Comparison of ENCODE assay signal across 15 cellular contexts in genomic region chr3:114553949-114554593, GRCh38.
A peak's percentile ranks its signal among the peaks of the same experiment; 100 is the strongest.
DNase-seq lines count a peak whose midpoint lies in the region; ATAC-seq, FAIRE-seq and TF ChIP-seq lines count a peak whose summit lies in the region.
"Had no signal": no experiment of that assay in that cellular context is flagged by ENCODE, and none has a peak within 500 bp of the region (broad histone marks: within the 10 kb centered on the region; RNA-seq: fewer than 3 reads in every experiment).

No MANE protein-coding gene starts in this region.

- H2AFZ ChIP-seq in HCT116 (ENCODE audit: low read depth, low read length, poor library complexity, severe bottlenecking) (no peak overlapping the region), GM12878 (ENCODE audit: control insufficient read depth, low read depth, low read length) (no peak overlapping the region)

- no peak for TF ChIP-seq EP300 in GM12878 (IDR thresholded peaks at IDR 0.05; ENCODE audit: borderline replicate concordance in 1 of 2, control insufficient read depth in 1 of 2, low read depth in 2 of 2, low read length in 2 of 2)

- FAIRE-seq in GM12878 (lab: Jason Lieb, UNC): peak; percentile 47
- FAIRE-seq: HTR-8/SVneo had no signal

- DNase-seq in EL (peak; percentile 18), HCT116 (ENCODE audit: low read depth, low spot score) (no peak), GM12878 (ENCODE audit: low read depth, low spot score) (no peak), UCSD-AML1 (lab: John Stamatoyannopoulos, UW; ENCODE audit: unreplicated experiment) (no peak), RWPE1 (ENCODE audit: low spot score) (no peak)
- DNase-seq: CD8-positive, alpha-beta T cell; H9; NCI-H1436 treated with DMSO at 0.1 percent for 48 hours; NCI-H2081 treated with DMSO at 0.1 percent for 48 hours; NCI-H345; NCI-H69 had no signal

- TF ChIP-seq RAD21 in HCT116 (IDR thresholded peaks at IDR 0.05; ENCODE audit: low read depth) (no peak), GM12878 (IDR thresholded peaks at IDR 0.05; ENCODE audit: insufficient read depth, low read depth, low read length) (no peak)

- intact Hi-C loops in HCT116 (cut with micrococcal nuclease) (loop anchor here (5.0 kb wide), 1 partner anchor 93 kb away; no protein-coding TSS in a partner anchor), GM12878 (cut with micrococcal nuclease; ENCODE audit: unreplicated experiment) (no loop called here)

- H3K27ac ChIP-seq in HCT116 (ENCODE audit: low read depth, low read length): peak overlapping the region; percentile 87
- H3K27ac ChIP-seq in GM12878 (ENCODE audit: control insufficient read depth, insufficient read depth): no peak overlapping the region
- H3K27ac ChIP-seq in mesodermal cell (ENCODE audit: low read depth, low read length, severe bottlenecking): peak overlapping the region; percentile 17
- H3K27ac ChIP-seq in RWPE1: no peak overlapping the region

- RAD21 ChIA-PET in HCT116 (lab: Charles Lee; ENCODE audit: low non-redundant PET in 1 of 2, low total read pairs in 2 of 2, uncharacterized antibody in 2 of 2, unreplicated experiment in 2 of 2) (no interaction called here), GM12878 (lab: Charles Lee; ENCODE audit: unreplicated experiment) (no interaction called here)

- TF ChIP-seq CTCF in HCT116 (IDR thresholded peaks at IDR 0.05 in 2 of 3, conservative IDR thresholded peaks at IDR 0.05 in 1 of 3; ENCODE audit: borderline replicate concordance in 1 of 3, insufficient read depth in 1 of 3, low read depth in 2 of 3, low read length in 2 of 3) (no peak), GM12878 (IDR thresholded peaks at IDR 0.05 in 2 of 3, conservative IDR thresholded peaks at IDR 0.05 in 1 of 3; ENCODE audit: control insufficient read depth in 2 of 3, extremely low read depth in 1 of 3, insufficient read depth in 1 of 3, low read depth in 3 of 3, low read length in 3 of 3) (no peak), RWPE1 (conservative IDR thresholded peaks at IDR 0.05; ENCODE audit: low read depth) (no peak)

- H3K9me3 ChIP-seq in HCT116 (ENCODE audit: control insufficient read depth in 1 of 2, insufficient read depth in 1 of 2, low read depth in 1 of 2, low read length in 2 of 2): no peaks in the 10 kb centered on the region
- no peaks in the 10 kb centered on the region for H3K9me3 ChIP-seq in GM12878 (replicated peaks; ENCODE audit: control insufficient read depth, insufficient read depth, low read length)
- no peaks in the 10 kb centered on the region for H3K9me3 ChIP-seq in mesodermal cell (ENCODE audit: control insufficient read depth, low read length)

- H3K36me3 ChIP-seq in HCT116 (ENCODE audit: control insufficient read depth in 1 of 2, insufficient read depth in 2 of 2, low read length in 2 of 2) (no peaks in the 10 kb centered on the region), GM12878 (ENCODE audit: control insufficient read depth in 2 of 2, insufficient read depth in 2 of 2, low read length in 1 of 2) (no peaks in the 10 kb centered on the region), mesodermal cell (ENCODE audit: control insufficient read depth, insufficient read depth, low read length) (no peaks in the 10 kb centered on the region)

- ATAC-seq in HCT116 (no peak), GM12878 (no peak), HG03521 (IDR thresholded peaks at IDR 0.05; ENCODE audit: unreplicated experiment) (no peak)
- ATAC-seq: CD8-positive, alpha-beta T cell; SK-N-SH treated with all-trans-retinoic acid at 6 μM for 48 hours had no signal

- peaks cover 79% of the 10 kb centered on the region for H3K79me2 ChIP-seq in HCT116 (ENCODE audit: insufficient read depth, low read length)
- H3K79me2 ChIP-seq in GM12878 (ENCODE audit: control insufficient read depth, insufficient read depth, low read length): no peaks in the 10 kb centered on the region

- 28% methylated on average over 3 of the region's 3 CpGs for WGBS in GM12878 (ENCODE audit: insufficient coverage, insufficient replicate concordance, low lambda C conversion rate, missing lambda C conversion rate)
- 80% methylated on average over 1 of the region's 3 CpGs; no CpG with 5 or more reads in 1 of the 2 experiments for WGBS in mesodermal cell (ENCODE audit: insufficient coverage in 2 of 2), 2 experiments

- H3K27me3 ChIP-seq in HCT116 (ENCODE audit: insufficient read depth, low read length) (no peaks in the 10 kb centered on the region), GM12878 (replicated peaks in 1 of 2; ENCODE audit: control insufficient read depth in 2 of 2, insufficient read depth in 2 of 2, low read length in 1 of 2) (no peaks in the 10 kb centered on the region)

- TF ChIP-seq POLR2A in HCT116 (IDR thresholded peaks at IDR 0.05; ENCODE audit: borderline replicate concordance, extremely low read depth, insufficient read depth, insufficient read length): no peak
- TF ChIP-seq POLR2A in GM12878 (IDR thresholded peaks at IDR 0.05; ENCODE audit: low read depth, low read length): no peak

- CTCF ChIA-PET in HCT116 (lab: Charles Lee): no interaction called here
- CTCF ChIA-PET in GM12878 (lab: Yijun Ruan, JAX): interaction anchor here (1.3 kb wide), 1 partner anchor 11 kb away, joined by 4 read pairs; no protein-coding TSS in a partner anchor
- CTCF ChIA-PET in RWPE1 (lab: Yijun Ruan, JAX): interaction anchor here (0.6 to 0.9 kb wide), 2 partner anchors 37 to 54 kb away, joined by 3 to 7 read pairs; no protein-coding TSS in a partner anchor

- peak overlapping the region; percentile 61 for H3K4me2 ChIP-seq in HCT116 (ENCODE audit: low read length)
- no peak overlapping the region for H3K4me2 ChIP-seq in GM12878 (ENCODE audit: control insufficient read depth, insufficient read depth)

- H3K4me3 ChIP-seq in HCT116 (replicated peaks in 1 of 2; ENCODE audit: low read depth in 1 of 2, low read length in 2 of 2) (no peak overlapping the region), GM12878 (no peak overlapping the region), mesodermal cell (ENCODE audit: extremely low read depth, insufficient read depth, low read length, poor library complexity, severe bottlenecking) (no peak overlapping the region)

- SMC1A ChIA-PET in GM12878 (lab: Charles Lee; ENCODE audit: uncharacterized antibody, unreplicated experiment): interaction anchor here (0.7 to 0.8 kb wide), 2 partner anchors 11 to 392 kb away, joined by 3 read pairs; no protein-coding TSS in a partner anchor

- H4K20me1 ChIP-seq in HCT116 (ENCODE audit: insufficient read depth): no peaks in the 10 kb centered on the region
- H4K20me1 ChIP-seq in GM12878 (ENCODE audit: control insufficient read depth, insufficient read depth): no peaks in the 10 kb centered on the region

- BruUV-seq in HCT116 (replicated peaks; lab: Mats Ljungman, UMichigan): no TSS peak
- no TSS peak for BruUV-seq in GM12878 (replicated peaks; lab: Mats Ljungman, UMichigan)

- in situ Hi-C loops in GM12878 (cut with MboI): no loop called here

- H3K9ac ChIP-seq in HCT116 (ENCODE audit: low read length): peak overlapping the region; percentile 9
- H3K9ac ChIP-seq in GM12878 (ENCODE audit: control insufficient read depth, insufficient read depth, low read length): no peak overlapping the region

- POLR2A ChIA-PET in HCT116 (lab: Charles Lee) (no interaction called here), GM12878 (lab: Charles Lee) (no interaction called here), RWPE1 (lab: Yijun Ruan, JAX; ENCODE audit: low non-redundant PET) (no interaction called here)

- H3K9me2 ChIP-seq in HCT116 (ENCODE audit: insufficient read depth): no peaks in the 10 kb centered on the region

- H3K4me1 ChIP-seq in HCT116 (ENCODE audit: control insufficient read depth in 1 of 2, insufficient read depth in 2 of 2, low read length in 2 of 2): peaks cover 89 to 90% of the 10 kb centered on the region in 2 experiments
- H3K4me1 ChIP-seq in GM12878 (ENCODE audit: control insufficient read depth, insufficient read depth, low read length): no peaks in the 10 kb centered on the region
- H3K4me1 ChIP-seq in mesodermal cell (ENCODE audit: control insufficient read depth, insufficient read depth, low read length, poor library complexity, severe bottlenecking): peaks cover 16% of the 10 kb centered on the region

TF ChIP-seq in GM12878, 131 proteins besides CTCF, POLR2A, EP300 and RAD21 (continues in another document):
- TF ChIP-seq TARDBP (IDR thresholded peaks at IDR 0.05; ENCODE audit: borderline replicate concordance) (no peak), ATF2 (IDR thresholded peaks at IDR 0.05; ENCODE audit: low read length) (no peak), FOS (IDR thresholded peaks at IDR 0.05; ENCODE audit: borderline replicate concordance, extremely low read depth, insufficient read length) (no peak), SMAD1 (IDR thresholded peaks at IDR 0.05; ENCODE audit: low read depth, partially characterized antibody) (no peak), RUNX3 (IDR thresholded peaks at IDR 0.05; ENCODE audit: low read length) (no peak), CREM (IDR thresholded peaks at IDR 0.05; ENCODE audit: low read depth) (no peak), NFYA (IDR thresholded peaks at IDR 0.05; ENCODE audit: borderline replicate concordance, low read depth, low read length) (no peak), ZNF274 (IDR thresholded peaks at IDR 0.05; ENCODE audit: insufficient read depth, insufficient read length) (no peak), RELB (IDR thresholded peaks at IDR 0.05; ENCODE audit: low read depth) (no peak), NBN (IDR thresholded peaks at IDR 0.05) (no peak), CREB1 (IDR thresholded peaks at IDR 0.05; ENCODE audit: low read depth) (no peak)

Comparison
In these comparisons a context has a peak if more than half of its experiments do, and no peak if none do; other contexts are left out.
1. H3K27ac ChIP-seq: peak in HCT116 (single experiment) and mesodermal cell (single experiment); none in GM12878 (single experiment) and RWPE1 (single experiment).